Comparison of ENCODE assay signal across 1 cellular context in the genomic region with DNA sequence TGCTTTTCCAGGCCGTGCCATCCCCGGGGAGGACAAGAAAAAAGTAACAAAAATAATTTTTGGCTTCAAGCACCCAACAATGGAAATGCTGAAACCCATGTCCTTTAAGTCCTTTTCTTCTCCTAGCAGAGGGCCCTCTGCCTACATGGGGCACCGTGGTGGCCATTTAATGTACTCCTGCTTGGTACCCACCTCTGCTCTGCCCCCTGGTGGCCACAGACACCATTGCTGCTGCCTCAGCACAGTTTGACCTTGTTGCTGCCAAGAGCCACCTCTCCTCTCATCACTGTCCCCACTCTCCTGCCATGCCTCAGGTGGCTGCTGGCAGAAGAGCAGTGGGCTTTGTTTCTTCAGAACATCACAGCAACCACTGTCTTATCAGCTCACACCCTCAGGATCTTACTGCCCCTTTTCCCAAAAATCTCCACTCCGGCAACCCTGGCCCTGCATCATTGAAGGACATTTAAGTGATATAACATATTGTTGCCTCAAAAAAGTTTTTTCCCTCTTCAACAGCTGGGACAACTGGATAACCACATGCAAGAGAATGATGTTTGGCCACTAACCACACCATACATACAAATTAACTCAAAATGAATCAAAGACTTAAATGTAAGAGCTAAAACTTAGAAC.
TF ChIP-seq lines count a peak whose summit lies in the region.

No MANE protein-coding gene starts in this region.

TF ChIP-seq in HEK293, 187 proteins besides CTCF, POLR2A, EP300 and RAD21 (continued from another document):
- TF ChIP-seq, protein P1, sequence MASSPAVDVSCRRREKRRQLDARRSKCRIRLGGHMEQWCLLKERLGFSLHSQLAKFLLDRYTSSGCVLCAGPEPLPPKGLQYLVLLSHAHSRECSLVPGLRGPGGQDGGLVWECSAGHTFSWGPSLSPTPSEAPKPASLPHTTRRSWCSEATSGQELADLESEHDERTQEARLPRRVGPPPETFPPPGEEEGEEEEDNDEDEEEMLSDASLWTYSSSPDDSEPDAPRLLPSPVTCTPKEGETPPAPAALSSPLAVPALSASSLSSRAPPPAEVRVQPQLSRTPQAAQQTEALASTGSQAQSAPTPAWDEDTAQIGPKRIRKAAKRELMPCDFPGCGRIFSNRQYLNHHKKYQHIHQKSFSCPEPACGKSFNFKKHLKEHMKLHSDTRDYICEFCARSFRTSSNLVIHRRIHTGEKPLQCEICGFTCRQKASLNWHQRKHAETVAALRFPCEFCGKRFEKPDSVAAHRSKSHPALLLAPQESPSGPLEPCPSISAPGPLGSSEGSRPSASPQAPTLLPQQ (tag by site-specific recombination; IDR thresholded peaks at IDR 0.05): 0 out of 2 replicates have a peak, but pooled peaks have one; percentile 35
- TF ChIP-seq ZNF24 (tag by site-specific recombination; IDR thresholded peaks at IDR 0.05) (0 out of 2 replicates have a peak, but pooled peaks have one; percentile 18), HOXA7 (CRISPR knock-in tag; IDR thresholded peaks at IDR 0.05; ENCODE audit: borderline replicate concordance) (no peak), REPIN1 (tag by site-specific recombination; IDR thresholded peaks at IDR 0.05; ENCODE audit: low read depth) (no peak), ZNF169 (tag by site-specific recombination; IDR thresholded peaks at IDR 0.05) (no peak), ZNF654 (tag by site-specific recombination; IDR thresholded peaks at IDR 0.05; ENCODE audit: low read depth) (peak; percentile 58), EGR2 (tag by site-specific recombination; IDR thresholded peaks at IDR 0.05; ENCODE audit: low read depth) (no peak), ZFP69B (tag by site-specific recombination; IDR thresholded peaks at IDR 0.05) (peak; percentile 64; the same call in 1 of the 2 replicates), GLIS1 (tag by site-specific recombination; IDR thresholded peaks at IDR 0.05) (0 out of 2 replicates have a peak, but pooled peaks have one; percentile 24), ZBTB17 (tag by site-specific recombination; IDR thresholded peaks at IDR 0.05) (0 out of 2 replicates have a peak, but pooled peaks have one; percentile 33), ZSCAN30 (tag by site-specific recombination; IDR thresholded peaks at IDR 0.05) (peak; percentile 69; the same call in 1 of the 2 replicates), SP7 (tag by site-specific recombination; IDR thresholded peaks at IDR 0.05) (peak; percentile 49; the same call in 1 of the 2 replicates), ZBTB8A (tag by site-specific recombination; IDR thresholded peaks at IDR 0.05) (peak; percentile 45; the same call in 1 of the 2 replicates), ZNF19 (tag by site-specific recombination; IDR thresholded peaks at IDR 0.05; ENCODE audit: low read depth) (no peak), ZNF776 (tag by site-specific recombination; IDR thresholded peaks at IDR 0.05; ENCODE audit: borderline replicate concordance) (no peak), YY2 (tag by site-specific recombination; IDR thresholded peaks at IDR 0.05) (peak; percentile 55), GLIS2 (tag by site-specific recombination; IDR thresholded peaks at IDR 0.05) (peak; percentile 84), ZNF157 (tag by site-specific recombination; IDR thresholded peaks at IDR 0.05) (no peak)
- TF ChIP-seq, protein P2, sequence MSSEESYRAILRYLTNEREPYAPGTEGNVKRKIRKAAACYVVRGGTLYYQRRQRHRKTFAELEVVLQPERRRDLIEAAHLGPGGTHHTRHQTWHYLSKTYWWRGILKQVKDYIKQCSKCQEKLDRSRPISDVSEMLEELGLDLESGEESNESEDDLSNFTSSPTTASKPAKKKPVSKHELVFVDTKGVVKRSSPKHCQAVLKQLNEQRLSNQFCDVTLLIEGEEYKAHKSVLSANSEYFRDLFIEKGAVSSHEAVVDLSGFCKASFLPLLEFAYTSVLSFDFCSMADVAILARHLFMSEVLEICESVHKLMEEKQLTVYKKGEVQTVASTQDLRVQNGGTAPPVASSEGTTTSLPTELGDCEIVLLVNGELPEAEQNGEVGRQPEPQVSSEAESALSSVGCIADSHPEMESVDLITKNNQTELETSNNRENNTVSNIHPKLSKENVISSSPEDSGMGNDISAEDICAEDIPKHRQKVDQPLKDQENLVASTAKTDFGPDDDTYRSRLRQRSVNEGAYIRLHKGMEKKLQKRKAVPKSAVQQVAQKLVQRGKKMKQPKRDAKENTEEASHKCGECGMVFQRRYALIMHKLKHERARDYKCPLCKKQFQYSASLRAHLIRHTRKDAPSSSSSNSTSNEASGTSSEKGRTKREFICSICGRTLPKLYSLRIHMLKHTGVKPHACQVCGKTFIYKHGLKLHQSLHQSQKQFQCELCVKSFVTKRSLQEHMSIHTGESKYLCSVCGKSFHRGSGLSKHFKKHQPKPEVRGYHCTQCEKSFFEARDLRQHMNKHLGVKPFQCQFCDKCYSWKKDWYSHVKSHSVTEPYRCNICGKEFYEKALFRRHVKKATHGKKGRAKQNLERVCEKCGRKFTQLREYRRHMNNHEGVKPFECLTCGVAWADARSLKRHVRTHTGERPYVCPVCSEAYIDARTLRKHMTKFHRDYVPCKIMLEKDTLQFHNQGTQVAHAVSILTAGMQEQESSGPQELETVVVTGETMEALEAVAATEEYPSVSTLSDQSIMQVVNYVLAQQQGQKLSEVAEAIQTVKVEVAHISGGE (tag by site-specific recombination; conservative IDR thresholded peaks at IDR 0.05; ENCODE audit: low read depth): no peak
- TF ChIP-seq, protein P3, sequence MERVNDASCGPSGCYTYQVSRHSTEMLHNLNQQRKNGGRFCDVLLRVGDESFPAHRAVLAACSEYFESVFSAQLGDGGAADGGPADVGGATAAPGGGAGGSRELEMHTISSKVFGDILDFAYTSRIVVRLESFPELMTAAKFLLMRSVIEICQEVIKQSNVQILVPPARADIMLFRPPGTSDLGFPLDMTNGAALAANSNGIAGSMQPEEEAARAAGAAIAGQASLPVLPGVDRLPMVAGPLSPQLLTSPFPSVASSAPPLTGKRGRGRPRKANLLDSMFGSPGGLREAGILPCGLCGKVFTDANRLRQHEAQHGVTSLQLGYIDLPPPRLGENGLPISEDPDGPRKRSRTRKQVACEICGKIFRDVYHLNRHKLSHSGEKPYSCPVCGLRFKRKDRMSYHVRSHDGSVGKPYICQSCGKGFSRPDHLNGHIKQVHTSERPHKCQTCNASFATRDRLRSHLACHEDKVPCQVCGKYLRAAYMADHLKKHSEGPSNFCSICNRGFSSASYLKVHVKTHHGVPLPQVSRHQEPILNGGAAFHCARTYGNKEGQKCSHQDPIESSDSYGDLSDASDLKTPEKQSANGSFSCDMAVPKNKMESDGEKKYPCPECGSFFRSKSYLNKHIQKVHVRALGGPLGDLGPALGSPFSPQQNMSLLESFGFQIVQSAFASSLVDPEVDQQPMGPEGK (tag by site-specific recombination; IDR thresholded peaks at IDR 0.05): peak; percentile 45; the same call in 1 of the 2 replicates
- TF ChIP-seq, protein P4, sequence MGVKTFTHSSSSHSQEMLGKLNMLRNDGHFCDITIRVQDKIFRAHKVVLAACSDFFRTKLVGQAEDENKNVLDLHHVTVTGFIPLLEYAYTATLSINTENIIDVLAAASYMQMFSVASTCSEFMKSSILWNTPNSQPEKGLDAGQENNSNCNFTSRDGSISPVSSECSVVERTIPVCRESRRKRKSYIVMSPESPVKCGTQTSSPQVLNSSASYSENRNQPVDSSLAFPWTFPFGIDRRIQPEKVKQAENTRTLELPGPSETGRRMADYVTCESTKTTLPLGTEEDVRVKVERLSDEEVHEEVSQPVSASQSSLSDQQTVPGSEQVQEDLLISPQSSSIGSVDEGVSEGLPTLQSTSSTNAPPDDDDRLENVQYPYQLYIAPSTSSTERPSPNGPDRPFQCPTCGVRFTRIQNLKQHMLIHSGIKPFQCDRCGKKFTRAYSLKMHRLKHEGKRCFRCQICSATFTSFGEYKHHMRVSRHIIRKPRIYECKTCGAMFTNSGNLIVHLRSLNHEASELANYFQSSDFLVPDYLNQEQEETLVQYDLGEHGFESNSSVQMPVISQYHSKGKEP (tag by site-specific recombination; IDR thresholded peaks at IDR 0.05): no peak
- TF ChIP-seq, protein P5, sequence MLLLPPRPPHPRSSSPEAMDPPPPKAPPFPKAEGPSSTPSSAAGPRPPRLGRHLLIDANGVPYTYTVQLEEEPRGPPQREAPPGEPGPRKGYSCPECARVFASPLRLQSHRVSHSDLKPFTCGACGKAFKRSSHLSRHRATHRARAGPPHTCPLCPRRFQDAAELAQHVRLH (tag by site-specific recombination; IDR thresholded peaks at IDR 0.05): 0 out of 2 replicates have a peak, but pooled peaks have one; percentile 28
